In genomic region chr2:166900700-166901099, GRCh38 we compare ENCODE assay signal across 12 cellular contexts. TPM values are rescaled to one million over a fixed set of nuclear protein-coding genes. Genes with fewer than 3 reads are reported as not detected.
DNase-seq lines count a peak whose midpoint lies in the region; ATAC-seq, FAIRE-seq and TF ChIP-seq lines count a peak whose summit lies in the region.
"Had no signal": no experiment of that assay in that cellular context is flagged by ENCODE, and none has a peak within 500 bp of the region (broad histone marks: within the 10 kb centered on the region; RNA-seq: fewer than 3 reads in every experiment).

No MANE protein-coding gene starts in this region.

- no peaks in the 10 kb centered on the region for H3K27me3 ChIP-seq in left ventricle myocardium inferior (ENCODE audit: low read depth)
- H3K27me3 ChIP-seq in esophagus squamous epithelium, result no peaks in the 10 kb centered on the region

- TF ChIP-seq POLR2A in esophagus squamous epithelium (IDR thresholded peaks at IDR 0.05), result no peak

- no peaks in the 10 kb centered on the region for H3K4me1 ChIP-seq in left ventricle myocardium inferior
- no peaks in the 10 kb centered on the region for H3K4me1 ChIP-seq in esophagus squamous epithelium

- no peak overlapping the region for H3K27ac ChIP-seq in left ventricle myocardium inferior (replicated peaks)
- no peak overlapping the region for H3K27ac ChIP-seq in esophagus squamous epithelium

- DNase-seq in left ventricle myocardium inferior (no peak), left cardiac atrium (no peak), RCC 7860 (ENCODE audit: low spot score) (peak; percentile 27), fibroblast of pulmonary artery (ENCODE audit: low read depth) (peak; percentile 7), urothelium cell line (ENCODE audit: low spot score) (peak; percentile 35), NCI-H524 (lab: John Stamatoyannopoulos, UW) (no peak), esophagus squamous epithelium (lab: John Stamatoyannopoulos, UW) (no peak)
- DNase-seq: activated B cell treated with CpG ODN at 0.5 μM for 24 hours; C1 segment of cervical spinal cord; NCI-H510A; stimulated activated CD4-positive, alpha-beta T cell treated with anti-CD3 and anti-CD28 coated beads, Interleukin-1b, Interleukin-23, amount 100 ng/mL, for 48 hours had no signal

- WGBS in esophagus squamous epithelium, 2 donors, result 78 to 100% methylated on average over 1 to 2 of the region's 2 CpGs

- ATAC-seq in left cardiac atrium, result no peak
- no peak for ATAC-seq in HG03045 (IDR thresholded peaks at IDR 0.05; ENCODE audit: unreplicated experiment)

- H3K4me3 ChIP-seq in left ventricle myocardium inferior, result no peak overlapping the region
- no peak overlapping the region for H3K4me3 ChIP-seq in fibroblast of pulmonary artery (replicated peaks; ENCODE audit: low read depth, low read length)
- no peak overlapping the region for H3K4me3 ChIP-seq in esophagus squamous epithelium

- TF ChIP-seq CTCF in left ventricle myocardium inferior (IDR thresholded peaks at IDR 0.05; ENCODE audit: borderline replicate concordance), result peak; percentile 47
- peak; percentile 17 for TF ChIP-seq CTCF in fibroblast of pulmonary artery (IDR thresholded peaks at IDR 0.05; ENCODE audit: low read length, missing control alignments)
- TF ChIP-seq CTCF in esophagus squamous epithelium (IDR thresholded peaks at IDR 0.05), result no peak

- no peaks in the 10 kb centered on the region for H3K9me3 ChIP-seq in left ventricle myocardium inferior (replicated peaks)
- H3K9me3 ChIP-seq in esophagus squamous epithelium, result no peaks in the 10 kb centered on the region

- FAIRE-seq in RCC 7860 (lab: Jason Lieb, UNC) (no peak), urothelium cell line (lab: Jason Lieb, UNC) (no peak)

- intact Hi-C loops in left ventricle myocardium inferior (cut with micrococcal nuclease) (no loop called here), left cardiac atrium (cut with DNase I) (no loop called here), esophagus squamous epithelium (cut with DNase I) (no loop called here)

- H3K36me3 ChIP-seq in left ventricle myocardium inferior (no peaks in the 10 kb centered on the region), esophagus squamous epithelium (no peaks in the 10 kb centered on the region)

RNA-seq across cellular contexts. Expression of gene XIRP2, which starts 12.4 kb away (rescaled TPM):
- total RNA-seq in left ventricle myocardium inferior, result 364 TPM
- total RNA-seq in left cardiac atrium, result 10 to 100 TPM; 22.9 to 44.0 TPM
- under 1 TPM in 1 of 4 donors, not detected in 3; 0.03 TPM for total RNA-seq in esophagus squamous epithelium
- total RNA-seq: activated B cell treated with CpG ODN at 0.5 μM for 24 hours had no signal

Comparison
In these comparisons a context has a peak if more than half of its experiments do, and no peak if none do; other contexts are left out.
1. DNase-seq: peak in RCC 7860 (single experiment), fibroblast of pulmonary artery (single experiment) and urothelium cell line (single experiment); none in left ventricle myocardium inferior (single experiment), left cardiac atrium (single experiment), NCI-H524 (0 of 2) and esophagus squamous epithelium (single experiment).
2. CTCF ChIP-seq: peak in left ventricle myocardium inferior (single experiment) and fibroblast of pulmonary artery (single experiment); none in esophagus squamous epithelium (0 of 6).
3. RNA of gene XIRP2, which starts 12.4 kb away (total RNA-seq): 364 TPM in left ventricle myocardium inferior (single experiment) and 22.9 to 44.0 TPM in left cardiac atrium; 0.03 TPM in esophagus squamous epithelium; every median in the first group is over 10 times any median in the second.